In the genomic region with DNA sequence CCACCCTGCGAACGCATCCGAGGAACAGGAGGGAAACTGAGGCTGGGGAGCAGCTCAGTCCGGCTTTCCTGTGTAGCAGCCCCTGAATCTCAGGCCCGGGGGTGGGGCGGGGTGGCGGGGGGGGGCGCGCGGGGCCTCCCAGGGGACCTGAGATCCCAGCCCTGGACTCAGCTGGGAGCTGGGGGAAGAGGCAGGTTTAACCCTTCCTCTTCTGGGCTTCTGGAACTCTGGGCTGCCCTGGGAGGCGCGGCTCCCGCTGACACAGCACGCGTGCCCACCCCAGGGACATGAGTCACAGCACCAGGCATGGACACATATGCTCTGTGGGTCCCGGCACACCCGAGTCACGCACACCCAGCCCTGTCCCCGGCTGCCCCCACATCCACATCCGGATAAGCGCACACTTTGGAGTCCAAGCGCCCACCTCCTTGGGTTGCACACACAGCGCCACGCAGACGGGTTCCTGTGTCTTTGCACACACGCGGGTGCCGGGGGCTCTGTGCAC, we compare ENCODE assay signal across 8 cellular contexts. TPM values are rescaled to one million over a fixed set of nuclear protein-coding genes. Genes with fewer than 3 reads are reported as not detected.
A peak's percentile ranks its signal among the peaks of the same experiment; 100 is the strongest.
DNase-seq lines count a peak whose midpoint lies in the region; ATAC-seq and TF ChIP-seq lines count a peak whose summit lies in the region.

No MANE protein-coding gene starts in this region.

- H3K4me1 Mint-ChIP-seq in naive thymus-derived CD4-positive, alpha-beta T cell, result peaks cover 41 to 60% (median 47%) of the 10 kb centered on the region in 7 donors

- peaks cover 0 to 7% (median 0%) of the 10 kb centered on the region in 11 donors for H3K9me3 Mint-ChIP-seq in naive thymus-derived CD4-positive, alpha-beta T cell

- H3K4me1 ChIP-seq in naive thymus-derived CD4-positive, alpha-beta T cell (ENCODE audit: control insufficient read depth in 2 of 2, insufficient read depth in 2 of 2, low read length in 2 of 2), result peaks cover 37 to 47% of the 10 kb centered on the region in 2 donors

- peak overlapping the region in 5 of 9 donors; percentile 21 to 82 (median 70) for H3K27ac Mint-ChIP-seq in naive thymus-derived CD4-positive, alpha-beta T cell

- DNase-seq in stimulated activated CD4-positive, alpha-beta T cell treated with anti-CD3 and anti-CD28 coated beads, Interleukin-1b, Interleukin-23, amount 100 ng/mL, for 48 hours, result peak; percentile 43
- DNase-seq in stimulated activated CD4-positive, alpha-beta T cell treated with anti-CD3 and anti-CD28 coated beads, Interleukin-2, amount 100 ng/mL, for 48 hours, result no peak
- DNase-seq in epidermal melanocyte (ENCODE audit: insufficient read length, low spot score) (peak; percentile 82), 8988T (no peak), OCI-M1 (lab: John Stamatoyannopoulos, UW) (no peak)
- peak in 1 of 9 donors; percentile 47 for DNase-seq in naive thymus-derived CD4-positive, alpha-beta T cell

- no peak overlapping the region for H3K27ac ChIP-seq in naive thymus-derived CD4-positive, alpha-beta T cell (ENCODE audit: low read depth, low read length)

- peak overlapping the region in 9 of 10 donors; percentile 32 to 96 (median 54) for H3K4me3 Mint-ChIP-seq in naive thymus-derived CD4-positive, alpha-beta T cell

- peaks cover 0 to 6% (median 5%) of the 10 kb centered on the region in 5 donors for H3K36me3 Mint-ChIP-seq in naive thymus-derived CD4-positive, alpha-beta T cell

- CTCF ChIA-PET in naive thymus-derived CD4-positive, alpha-beta T cell (lab: Charles Lee), result interaction anchor here (1.3 to 5.1 kb wide), 4 partner anchors 10 to 99 kb away, joined by 3 to 164 read pairs (median 6); no protein-coding TSS in a partner anchor

- no peaks in the 10 kb centered on the region for H3K9me3 ChIP-seq in naive thymus-derived CD4-positive, alpha-beta T cell (ENCODE audit: control insufficient read depth in 2 of 3, low read length in 3 of 3)

- H3K27me3 Mint-ChIP-seq in naive thymus-derived CD4-positive, alpha-beta T cell, result peaks cover 0 to 6% (median 0%) of the 10 kb centered on the region in 5 donors

- intact Hi-C loops in naive thymus-derived CD4-positive, alpha-beta T cell (cut with micrococcal nuclease), result loop anchor here (1.0 to 10.0 kb wide), 3 partner anchors 21 to 589 kb away; a partner anchor contains a TSS

- H3K27me3 ChIP-seq in naive thymus-derived CD4-positive, alpha-beta T cell (ENCODE audit: control insufficient read depth in 2 of 2, insufficient read depth in 2 of 2, low read length in 2 of 2), result no peaks in the 10 kb centered on the region

- H3K36me3 ChIP-seq in naive thymus-derived CD4-positive, alpha-beta T cell (ENCODE audit: control insufficient read depth in 2 of 3, insufficient read depth in 3 of 3, low read length in 3 of 3), result peaks cover 0 to 5% (median 4%) of the 10 kb centered on the region in 3 experiments

- peak overlapping the region; percentile 64 for H3K4me3 ChIP-seq in WI38 (ENCODE audit: low read depth, low read length)
- H3K4me3 ChIP-seq in naive thymus-derived CD4-positive, alpha-beta T cell (ENCODE audit: low read length), result peak overlapping the region; percentile 48

- no peak for ATAC-seq in naive thymus-derived CD4-positive, alpha-beta T cell
- ATAC-seq in GM21619 (IDR thresholded peaks at IDR 0.05; ENCODE audit: unreplicated experiment), result no peak

- TF ChIP-seq CTCF in WI38 (IDR thresholded peaks at IDR 0.05; ENCODE audit: low read depth, low read length), result no peak

- POLR2A ChIA-PET in naive thymus-derived CD4-positive, alpha-beta T cell (lab: Charles Lee), result interaction anchor here (1.1 to 14.9 kb wide), 6 partner anchors 9 to 60 kb away, joined by 3 to 366 read pairs (median 11); a partner anchor contains a TSS

RNA-seq across cellular contexts. Expression of a gene that starts 3.5 kb away (rescaled TPM):
- 100 to 1,000 TPM; 237 to 629 (median 524) TPM for total RNA-seq in naive thymus-derived CD4-positive, alpha-beta T cell
- 100 to 1,000 TPM; 233 to 247 TPM for polyA plus RNA-seq in naive thymus-derived CD4-positive, alpha-beta T cell

RNA-seq across cellular contexts. Expression of a gene that starts 9.7 kb away (rescaled TPM):
- total RNA-seq in naive thymus-derived CD4-positive, alpha-beta T cell, result 10 to 100 TPM; 31.7 to 57.3 (median 47.7) TPM
- 10 to 100 TPM; 75.0 to 78.8 TPM for polyA plus RNA-seq in naive thymus-derived CD4-positive, alpha-beta T cell

RNA-seq across cellular contexts. Expression of a gene that starts 17.3 kb away (rescaled TPM):
- 100 to 1,000 TPM in 2 of 5 experiments, 10 to 100 TPM in 3; 22.6 to 310 (median 78.1) TPM for total RNA-seq in naive thymus-derived CD4-positive, alpha-beta T cell
- 1 to 10 TPM; 1.4 to 3.6 TPM for polyA plus RNA-seq in naive thymus-derived CD4-positive, alpha-beta T cell

RNA-seq across cellular contexts. Expression of a gene that starts 20.0 kb away (rescaled TPM):
- total RNA-seq in naive thymus-derived CD4-positive, alpha-beta T cell, result not detected
- not detected for polyA plus RNA-seq in naive thymus-derived CD4-positive, alpha-beta T cell

RNA-seq across cellular contexts. Expression of a gene that starts 24.1 kb away (rescaled TPM):
- 100 to 1,000 TPM in 3 of 5 experiments, 10 to 100 TPM in 2; 90.6 to 178 (median 102) TPM for total RNA-seq in naive thymus-derived CD4-positive, alpha-beta T cell
- 100 to 1,000 TPM; 209 to 302 TPM for polyA plus RNA-seq in naive thymus-derived CD4-positive, alpha-beta T cell

Comparison
In these comparisons a context has a peak if more than half of its experiments do, and no peak if none do; other contexts are left out.
1. DNase-seq: peak in stimulated activated CD4-positive, alpha-beta T cell treated with anti-CD3 and anti-CD28 coated beads, Interleukin-1b, Interleukin-23, amount 100 ng/mL, for 48 hours (single experiment) and epidermal melanocyte (single experiment); none in stimulated activated CD4-positive, alpha-beta T cell treated with anti-CD3 and anti-CD28 coated beads, Interleukin-2, amount 100 ng/mL, for 48 hours (0 of 2), 8988T (single experiment) and OCI-M1 (single experiment).